In genomic region chr19:54164369-54165068, GRCh38 we compare ENCODE assay signal across 9 cellular contexts. TPM values are rescaled to one million over a fixed set of nuclear protein-coding genes. Genes with fewer than 3 reads are reported as not detected.
DNase-seq lines count a peak whose midpoint lies in the region; ATAC-seq and TF ChIP-seq lines count a peak whose summit lies in the region.
"Had no signal": no experiment of that assay in that cellular context is flagged by ENCODE, and none has a peak within 500 bp of the region (broad histone marks: within the 10 kb centered on the region; RNA-seq: fewer than 3 reads in every experiment).

No MANE protein-coding gene starts in this region.

- H3K4me3 Mint-ChIP-seq in activated T-helper 2 cell treated with anti-CD3 and anti-CD28 coated beads, Interferon-gamma antibody, Interleukin-2, Interleukin-4, amounts not matched to agents 10 μg/mL and 5 μg/mL and 100 μg/mL, durations not matched to agents 14 hours and 24 hours and 36 hours (ENCODE audit: low read depth), result peak overlapping the region; percentile 81

- no peaks in the 10 kb centered on the region for H3K36me3 Mint-ChIP-seq in activated T-helper 2 cell treated with anti-CD3 and anti-CD28 coated beads, Interferon-gamma antibody, Interleukin-2, Interleukin-4, amounts not matched to agents 10 μg/mL and 5 μg/mL and 100 μg/mL, durations not matched to agents 14 hours and 24 hours and 36 hours (ENCODE audit: low read depth)

- H3K4me1 ChIP-seq in BE2C (no peaks in the 10 kb centered on the region), iPS-15b (ENCODE audit: control insufficient read depth, insufficient read depth, low read length) (peaks cover 6% of the 10 kb centered on the region)

- no peak overlapping the region for H3K27ac Mint-ChIP-seq in activated T-helper 2 cell treated with anti-CD3 and anti-CD28 coated beads, Interferon-gamma antibody, Interleukin-2, Interleukin-4, amounts not matched to agents 10 μg/mL and 5 μg/mL and 100 μg/mL, durations not matched to agents 14 hours and 24 hours and 36 hours

- H3K4me3 ChIP-seq in BE2C (ENCODE audit: low read depth, low read length), result no peak overlapping the region
- H3K4me3 ChIP-seq in iPS-15b (ENCODE audit: low read depth, low read length), result peak overlapping the region; percentile 65
- H3K4me3 ChIP-seq: GM12878 had no signal

- no peak for ATAC-seq in GM19328 (IDR thresholded peaks at IDR 0.05; ENCODE audit: unreplicated experiment)
- ATAC-seq in HG02610 (IDR thresholded peaks at IDR 0.05; ENCODE audit: unreplicated experiment), result no peak
- ATAC-seq: GM12878 had no signal

- no peaks in the 10 kb centered on the region for H3K9me3 Mint-ChIP-seq in activated T-helper 2 cell treated with anti-CD3 and anti-CD28 coated beads, Interferon-gamma antibody, Interleukin-2, Interleukin-4, amounts not matched to agents 10 μg/mL and 5 μg/mL and 100 μg/mL, durations not matched to agents 14 hours and 24 hours and 36 hours

- H3K27me3 Mint-ChIP-seq in activated T-helper 2 cell treated with anti-CD3 and anti-CD28 coated beads, Interferon-gamma antibody, Interleukin-2, Interleukin-4, amounts not matched to agents 10 μg/mL and 5 μg/mL and 100 μg/mL, durations not matched to agents 14 hours and 24 hours and 36 hours (ENCODE audit: low read depth), result no peaks in the 10 kb centered on the region

- H3K27me3 ChIP-seq in BE2C, result no peaks in the 10 kb centered on the region; the same call in 1 of the 2 replicates
- peaks cover 4% of the 10 kb centered on the region for H3K27me3 ChIP-seq in iPS-15b (ENCODE audit: control insufficient read depth, insufficient read depth, low read length)

- H3K9me3 ChIP-seq in BE2C (no peaks in the 10 kb centered on the region), iPS-15b (ENCODE audit: control insufficient read depth, insufficient read depth, low read length) (no peaks in the 10 kb centered on the region)

- H3K9ac ChIP-seq in iPS-15b (ENCODE audit: low read depth, low read length), result no peak overlapping the region

- DNase-seq in BE2C (peak; percentile 42), NCI-H2029 treated with DMSO at 0.1 percent for 48 hours (lab: John Stamatoyannopoulos, UW) (peak; percentile 10), GM19238 (ENCODE audit: insufficient read length, low spot score) (no peak)
- DNase-seq in activated T-helper 2 cell treated with anti-CD3 and anti-CD28 coated beads, Interferon-gamma antibody, Interleukin-2, Interleukin-4, amounts not matched to agents 10 μg/mL and 5 μg/mL and 100 μg/mL, durations not matched to agents 14 hours and 24 hours and 36 hours (ENCODE audit: low spot score), result peak; percentile 80
- DNase-seq in stimulated activated CD8-positive, alpha-beta memory T cell treated with anti-CD3 and anti-CD28 coated beads, Interleukin-12 subunit alpha, Interleukin-12 subunit beta, amount 100 ng/mL, for 4 hours (ENCODE audit: low read depth), result peak; percentile 21

- TF ChIP-seq CTCF in BE2C (IDR thresholded peaks at IDR 0.05; ENCODE audit: low read depth, low read length), result no peak

- H3K4me1 Mint-ChIP-seq in activated T-helper 2 cell treated with anti-CD3 and anti-CD28 coated beads, Interferon-gamma antibody, Interleukin-2, Interleukin-4, amounts not matched to agents 10 μg/mL and 5 μg/mL and 100 μg/mL, durations not matched to agents 14 hours and 24 hours and 36 hours (ENCODE audit: low read depth), result peaks cover 30% of the 10 kb centered on the region

- no peaks in the 10 kb centered on the region for H3K36me3 ChIP-seq in BE2C
- H3K36me3 ChIP-seq in iPS-15b (ENCODE audit: control insufficient read depth, insufficient read depth, low read length), result no peaks in the 10 kb centered on the region

- intact Hi-C loops in activated T-helper 2 cell treated with anti-CD3 and anti-CD28 coated beads, Interferon-gamma antibody, Interleukin-2, Interleukin-4, amounts not matched to agents 10 μg/mL and 5 μg/mL and 100 μg/mL, durations not matched to agents 14 hours and 24 hours and 36 hours (cut with micrococcal nuclease), result no loop called here

RNA-seq across cellular contexts. Expression of gene LENG1, which starts 5.0 kb away (rescaled TPM):
- polyA plus RNA-seq in BE2C (2012; ENCODE audit: insufficient read depth, insufficient read length, low read depth), result 56.4 TPM
- total RNA-seq in activated T-helper 2 cell treated with anti-CD3 and anti-CD28 coated beads, Interferon-gamma antibody, Interleukin-2, Interleukin-4, amounts not matched to agents 10 μg/mL and 5 μg/mL and 100 μg/mL, durations not matched to agents 14 hours and 24 hours and 36 hours, result 4.0 and 5.1 TPM in 2 replicates

RNA-seq across cellular contexts. Expression of gene TMC4, which starts 8.4 kb away (rescaled TPM):
- not detected for polyA plus RNA-seq in BE2C (2012; ENCODE audit: insufficient read depth, insufficient read length, low read depth)
- 0.16 and 0.37 TPM in 2 replicates for total RNA-seq in activated T-helper 2 cell treated with anti-CD3 and anti-CD28 coated beads, Interferon-gamma antibody, Interleukin-2, Interleukin-4, amounts not matched to agents 10 μg/mL and 5 μg/mL and 100 μg/mL, durations not matched to agents 14 hours and 24 hours and 36 hours

RNA-seq across cellular contexts. Expression of gene MBOAT7, which starts 24.9 kb away (rescaled TPM):
- 14.1 TPM for polyA plus RNA-seq in BE2C (2012; ENCODE audit: insufficient read depth, insufficient read length, low read depth)
- 311 and 318 TPM in 2 replicates for total RNA-seq in activated T-helper 2 cell treated with anti-CD3 and anti-CD28 coated beads, Interferon-gamma antibody, Interleukin-2, Interleukin-4, amounts not matched to agents 10 μg/mL and 5 μg/mL and 100 μg/mL, durations not matched to agents 14 hours and 24 hours and 36 hours

RNA-seq across cellular contexts. Expression of gene TSEN34, which starts 26.6 kb away (rescaled TPM):
- 27.7 TPM for polyA plus RNA-seq in BE2C (2012; ENCODE audit: insufficient read depth, insufficient read length, low read depth)
- 16.8 and 19.0 TPM in 2 replicates for total RNA-seq in activated T-helper 2 cell treated with anti-CD3 and anti-CD28 coated beads, Interferon-gamma antibody, Interleukin-2, Interleukin-4, amounts not matched to agents 10 μg/mL and 5 μg/mL and 100 μg/mL, durations not matched to agents 14 hours and 24 hours and 36 hours

RNA-seq across cellular contexts. Expression of gene CNOT3, which starts 27.0 kb away (rescaled TPM):
- polyA plus RNA-seq in BE2C (2012; ENCODE audit: insufficient read depth, insufficient read length, low read depth), result 70.5 TPM
- total RNA-seq in activated T-helper 2 cell treated with anti-CD3 and anti-CD28 coated beads, Interferon-gamma antibody, Interleukin-2, Interleukin-4, amounts not matched to agents 10 μg/mL and 5 μg/mL and 100 μg/mL, durations not matched to agents 14 hours and 24 hours and 36 hours, result 61.6 and 67.5 TPM in 2 replicates
